In genomic region chr11:925496-926301, GRCh38 we compare ENCODE assay signal across 8 cellular contexts. TPM values are rescaled to one million over a fixed set of nuclear protein-coding genes. Genes with fewer than 3 reads are reported as not detected.
A peak's percentile ranks its signal among the peaks of the same experiment; 100 is the strongest.
DNase-seq lines count a peak whose midpoint lies in the region; ATAC-seq and TF ChIP-seq lines count a peak whose summit lies in the region.

Gene AP2A2, plus strand, starts transcription at chr11:925870. Its CDS starts 152 bp downstream, at chr11:926022.

- peak within 1 kb of the TSS; percentile 58 for H3K27ac Mint-ChIP-seq in activated CD4-positive, alpha-beta T cell treated with anti-CD3 and anti-CD28 coated beads, Interleukin-2, amount 10 ng/mL, durations not matched to agents 24 days and 14 days

- CTCF ChIA-PET in AG04449 (lab: Yijun Ruan, JAX), result interaction anchor here (0.6 to 4.5 kb wide), 26 partner anchors 10 to 127 kb away, joined by 3 to 38 read pairs (median 5); partner anchors contain the start of gene CHID1

- H3K27me3 Mint-ChIP-seq in activated CD4-positive, alpha-beta T cell treated with anti-CD3 and anti-CD28 coated beads, Interleukin-2, amount 10 ng/mL, durations not matched to agents 24 days and 14 days, result no peaks in the 10 kb centered on the region

- intact Hi-C loops in activated CD4-positive, alpha-beta T cell treated with anti-CD3 and anti-CD28 coated beads, Interleukin-2, amount 10 ng/mL, durations not matched to agents 24 days and 14 days (cut with micrococcal nuclease), result loop anchor here (1.0 to 2.0 kb wide), 2 partner anchors 14 to 125 kb away; no protein-coding TSS in a partner anchor

- H3K4me3 ChIP-seq in AG04449 (ENCODE audit: low read depth, low read length) (peak within 1 kb of the TSS; percentile 79), coronary artery (peak within 1 kb of the TSS; percentile 99)

- peak within 1 kb of the TSS; percentile 87 to 97 for H3K27ac ChIP-seq in coronary artery

- H3K4me1 Mint-ChIP-seq in activated CD4-positive, alpha-beta T cell treated with anti-CD3 and anti-CD28 coated beads, Interleukin-2, amount 10 ng/mL, durations not matched to agents 24 days and 14 days, result peaks cover 17% of the 10 kb centered on the region

- peak within 1 kb of the TSS; percentile 84 for H3K4me3 Mint-ChIP-seq in activated CD4-positive, alpha-beta T cell treated with anti-CD3 and anti-CD28 coated beads, Interleukin-2, amount 10 ng/mL, durations not matched to agents 24 days and 14 days

- ATAC-seq in HG03108 (IDR thresholded peaks at IDR 0.05; ENCODE audit: unreplicated experiment), result peak; percentile 73
- peak; percentile 92 for ATAC-seq in left lobe of liver

- DNase-seq in AG04449 (ENCODE audit: low read depth, low spot score) (no peak), NCI-H446 (lab: John Stamatoyannopoulos, UW) (peak; percentile 33 to 95), coronary artery (ENCODE audit: low spot score) (no peak), left lobe of liver (ENCODE audit: low spot score) (peak; percentile 91)
- peak; percentile 98 for DNase-seq in activated CD4-positive, alpha-beta T cell treated with anti-CD3 and anti-CD28 coated beads, Interleukin-2, amount 10 ng/mL, durations not matched to agents 24 days and 14 days
- DNase-seq in stimulated activated CD4-positive, alpha-beta T cell treated with anti-CD3 and anti-CD28 coated beads, Interleukin-2, amount 100 ng/mL, for 24 hours, result peak; percentile 93 to 95

- TF ChIP-seq POLR2A in GM18526 (IDR thresholded peaks at IDR 0.05; ENCODE audit: extremely low read depth, insufficient read length), result peak; percentile 71

- H3K9me3 Mint-ChIP-seq in activated CD4-positive, alpha-beta T cell treated with anti-CD3 and anti-CD28 coated beads, Interleukin-2, amount 10 ng/mL, durations not matched to agents 24 days and 14 days, result no peaks in the 10 kb centered on the region

- POLR2A ChIA-PET in AG04449 (lab: Yijun Ruan, JAX), result interaction anchor here (1.3 kb wide), 1 partner anchor 81 kb away, joined by 4 read pairs; no protein-coding TSS in a partner anchor

- TF ChIP-seq CTCF in AG04449 (IDR thresholded peaks at IDR 0.05; ENCODE audit: insufficient read depth, low read length, missing control alignments), result peak; percentile 75
- peak; percentile 64 for TF ChIP-seq CTCF in coronary artery (IDR thresholded peaks at IDR 0.05)

- H3K36me3 Mint-ChIP-seq in activated CD4-positive, alpha-beta T cell treated with anti-CD3 and anti-CD28 coated beads, Interleukin-2, amount 10 ng/mL, durations not matched to agents 24 days and 14 days (ENCODE audit: low read depth), result peaks cover 6% of the 10 kb centered on the region

RNA-seq across cellular contexts. Expression of gene AP2A2, which starts in this region (rescaled TPM):
- total RNA-seq in activated CD4-positive, alpha-beta T cell treated with anti-CD3 and anti-CD28 coated beads, Interleukin-2, amount 10 ng/mL, durations not matched to agents 24 days and 14 days, result 51.4 and 53.8 TPM in 2 replicates
- total RNA-seq in left lobe of liver, result 53.7 TPM

Comparison
In these comparisons a context has a peak if more than half of its experiments do, and no peak if none do; other contexts are left out.
1. DNase-seq: peak in NCI-H446 (2 of 2), activated CD4-positive, alpha-beta T cell treated with anti-CD3 and anti-CD28 coated beads, Interleukin-2, amount 10 ng/mL, durations not matched to agents 24 days and 14 days (single experiment), left lobe of liver (single experiment) and stimulated activated CD4-positive, alpha-beta T cell treated with anti-CD3 and anti-CD28 coated beads, Interleukin-2, amount 100 ng/mL, for 24 hours (2 of 2); none in AG04449 (single experiment) and coronary artery (single experiment).